Comparison of ENCODE assay signal across 1 cellular context in genomic region chr11:76151561-76152085, GRCh38.
TF ChIP-seq lines count a peak whose summit lies in the region.

No MANE protein-coding gene starts in this region.

TF ChIP-seq in HCT116, 20 proteins besides CTCF, POLR2A, EP300 and RAD21:
- TF ChIP-seq SP1 (IDR thresholded peaks at IDR 0.05; ENCODE audit: low read depth) (no peak), FOSL1 (IDR thresholded peaks at IDR 0.05; ENCODE audit: low read depth) (no peak), POLR2AphosphoS5 (IDR thresholded peaks at IDR 0.05; ENCODE audit: low read depth, low read length) (no peak), ATF3 (IDR thresholded peaks at IDR 0.05) (no peak), ELF1 (IDR thresholded peaks at IDR 0.05; ENCODE audit: borderline replicate concordance, low read depth) (no peak), SIN3A (IDR thresholded peaks at IDR 0.05; ENCODE audit: low read depth) (no peak), ZNF274 (IDR thresholded peaks at IDR 0.05; ENCODE audit: low read depth, low read length) (no peak), CEBPB (IDR thresholded peaks at IDR 0.05; ENCODE audit: low read depth) (no peak), SRF (IDR thresholded peaks at IDR 0.05; ENCODE audit: low read depth) (no peak), EGR1 (IDR thresholded peaks at IDR 0.05; ENCODE audit: low read depth) (no peak), EZH2 (IDR thresholded peaks at IDR 0.05) (no peak), CBX3 (IDR thresholded peaks at IDR 0.05; ENCODE audit: low read depth) (no peak), JUND (IDR thresholded peaks at IDR 0.05) (no peak), YY1 (IDR thresholded peaks at IDR 0.05; ENCODE audit: extremely low read depth, insufficient replicate concordance, low read depth, low read length) (no peak), REST (IDR thresholded peaks at IDR 0.05; ENCODE audit: low read depth) (no peak), EZH2phosphoT487 (IDR thresholded peaks at IDR 0.05; ENCODE audit: borderline replicate concordance) (no peak)
